In the genomic region with DNA sequence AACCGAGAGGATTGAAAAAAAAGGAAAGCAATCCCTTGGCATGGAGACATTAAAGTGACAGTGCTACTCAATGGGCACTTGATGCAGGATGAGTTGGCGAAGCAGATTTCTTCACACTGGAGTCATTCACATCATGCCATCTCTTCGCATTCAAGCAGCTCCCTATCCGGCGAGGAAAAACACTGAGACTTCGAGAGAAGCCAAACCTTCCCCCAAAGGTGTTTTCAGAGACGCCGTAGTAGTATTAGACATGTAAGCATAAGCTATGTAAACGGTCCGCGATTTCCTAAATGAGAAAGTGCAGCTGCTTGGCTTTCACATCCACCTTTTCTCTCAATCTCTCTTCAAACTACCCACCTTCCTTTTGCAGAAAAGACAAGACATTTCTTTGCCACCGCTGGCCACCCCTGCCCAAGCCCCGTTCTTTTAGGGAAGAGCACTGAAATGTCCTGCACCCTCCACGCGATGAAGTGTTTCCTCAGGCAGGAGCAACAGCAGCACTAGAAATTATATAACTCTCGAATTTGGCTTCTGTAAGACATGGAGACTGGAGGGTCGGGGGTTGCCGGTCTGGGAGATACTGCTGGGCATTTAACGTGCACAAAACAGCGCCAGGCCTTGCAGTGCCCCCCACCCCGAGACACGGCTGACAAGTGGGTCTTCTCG, we compare ENCODE assay signal across 8 cellular contexts. TPM values are rescaled to one million over a fixed set of nuclear protein-coding genes. Genes with fewer than 3 reads are reported as not detected.
A peak's percentile ranks its signal among the peaks of the same experiment; 100 is the strongest.
DNase-seq lines count a peak whose midpoint lies in the region; FAIRE-seq and TF ChIP-seq lines count a peak whose summit lies in the region.

Gene DLG2, minus strand, starts transcription at position 13 of the 666 bp plus-strand sequence.

- peaks cover 36% of the 10 kb centered on the region for H3K79me2 ChIP-seq in smooth muscle cell (ENCODE audit: low read depth)

- peak; percentile 19 for DNase-seq in Caki2 (ENCODE audit: low read depth)
- DNase-seq in H54 (ENCODE audit: insufficient read length, low spot score) = peak; percentile 20
- DNase-seq in RPMI7951 (ENCODE audit: low read depth) = peak; percentile 58
- DNase-seq in cerebellar cortex (ENCODE audit: low spot score) = peak; percentile 83
- DNase-seq in kidney = no peak
- DNase-seq in smooth muscle cell (lab: John Stamatoyannopoulos, UW; ENCODE audit: unreplicated experiment) = no peak
- DNase-seq in H4 (ENCODE audit: low spot score) = no peak
- no peak for DNase-seq in LoVo (ENCODE audit: low spot score)

- H3K4me1 ChIP-seq in kidney (ENCODE audit: control insufficient read depth in 1 of 2, insufficient read depth in 1 of 2, low read depth in 1 of 2, low read length in 2 of 2) (peaks cover 0 to 4% of the 10 kb centered on the region in 2 donors), smooth muscle cell (ENCODE audit: low read depth) (peaks cover 22% of the 10 kb centered on the region)

- peak within 1 kb of the TSS; percentile 98 for H3K4me2 ChIP-seq in smooth muscle cell

- H3K9ac ChIP-seq in kidney (ENCODE audit: low read length in 2 of 2) = peak within 1 kb of the TSS; percentile 91 to 92
- peak within 1 kb of the TSS; percentile 69 for H3K9ac ChIP-seq in smooth muscle cell (ENCODE audit: low read depth)

- H3K36me3 ChIP-seq in kidney (ENCODE audit: control insufficient read depth in 1 of 2, insufficient read depth in 2 of 2, low read length in 2 of 2) = no peaks in the 10 kb centered on the region
- H3K36me3 ChIP-seq in smooth muscle cell (ENCODE audit: low read depth) = no peaks in the 10 kb centered on the region

- 3% methylated on average over 23 of the region's 23 CpGs for WGBS in smooth muscle cell (ENCODE audit: low lambda C conversion rate)

- H2AFZ ChIP-seq in smooth muscle cell (ENCODE audit: low read depth) = peak within 1 kb of the TSS; percentile 93

- peak; percentile 0 for TF ChIP-seq CTCF in kidney (IDR thresholded peaks at IDR 0.05; ENCODE audit: borderline replicate concordance, extremely low read depth, insufficient read depth)
- TF ChIP-seq CTCF in smooth muscle cell (IDR thresholded peaks at IDR 0.05; ENCODE audit: borderline replicate concordance, insufficient read depth, poor library complexity, severe bottlenecking) = no peak

- no peak for TF ChIP-seq POLR2A in H54 (IDR thresholded peaks at IDR 0.05; ENCODE audit: low read depth, low read length)

- H3K27me3 ChIP-seq in smooth muscle cell (ENCODE audit: low read depth) = no peaks in the 10 kb centered on the region

- in situ Hi-C loops in Caki2 (cut with HindIII; ENCODE audit: low pct_unique_long_range_greater_than_20kb, low sequenced_read_pairs) = no loop called here

- H3F3A ChIP-seq in smooth muscle cell (ENCODE audit: low read depth) = no peaks in the 10 kb centered on the region

- no peaks in the 10 kb centered on the region for H4K20me1 ChIP-seq in smooth muscle cell (ENCODE audit: low read depth)

- H3K4me3 ChIP-seq in kidney (ENCODE audit: low read length in 2 of 2) (peak within 1 kb of the TSS; percentile 87 to 95), smooth muscle cell (peak within 1 kb of the TSS; percentile 63)

- intact Hi-C loops in kidney (cut with DNase I) = no loop called here

- no peaks in the 10 kb centered on the region for H3K9me3 ChIP-seq in kidney (ENCODE audit: control insufficient read depth in 1 of 2, low read length in 2 of 2)
- H3K9me3 ChIP-seq in smooth muscle cell (replicated peaks; ENCODE audit: low read depth) = no peaks in the 10 kb centered on the region

- FAIRE-seq in H54 (lab: Jason Lieb, UNC) (peak; percentile 97), kidney (lab: Jason Lieb, UNC) (no peak)

- H3K27ac ChIP-seq in kidney (ENCODE audit: low read depth in 2 of 2, low read length in 2 of 2) (peak within 1 kb of the TSS; percentile 84 to 93), smooth muscle cell (ENCODE audit: low read depth) (peak within 1 kb of the TSS; percentile 71)

RNA-seq across cellular contexts. Expression of gene DLG2, which starts in this region (rescaled TPM):
- 0.06 and 0.20 TPM in 2 replicates for total RNA-seq in Caki2 (2014; rRNA removed; shearing (Covaris generic); ENCODE audit: low replicate concordance)
- total RNA-seq in RPMI7951 (2014; rRNA removed; shearing (Covaris generic)) = 0.36 and 0.49 TPM in 2 replicates
- total RNA-seq in kidney (7.2 TPM), smooth muscle cell (1.1 and 5.8 TPM in 2 replicates)
- polyA plus RNA-seq in kidney (ENCODE audit: insufficient read depth, low read depth, low replicate concordance) (2.9 TPM), smooth muscle cell (0.74 and 2.0 TPM in 2 replicates)
- total RNA-seq in H4 (2014; rRNA removed; shearing (Covaris generic)) = 1.7 and 2.6 TPM in 2 replicates

Comparison
In these comparisons a context has a peak if more than half of its experiments do, and no peak if none do; other contexts are left out.
1. Peak in DNase-seq in Caki2; RNA of the gene not detected or under 1 TPM.
2. Peak in DNase-seq in RPMI7951; RNA of the gene not detected or under 1 TPM.
3. DNase-seq: peak in H54 (single experiment) and cerebellar cortex (single experiment); none in kidney (single experiment), smooth muscle cell (single experiment), H4 (single experiment) and LoVo (single experiment).